Comparison of ENCODE assay signal across 21 cellular contexts in the genomic region with DNA sequence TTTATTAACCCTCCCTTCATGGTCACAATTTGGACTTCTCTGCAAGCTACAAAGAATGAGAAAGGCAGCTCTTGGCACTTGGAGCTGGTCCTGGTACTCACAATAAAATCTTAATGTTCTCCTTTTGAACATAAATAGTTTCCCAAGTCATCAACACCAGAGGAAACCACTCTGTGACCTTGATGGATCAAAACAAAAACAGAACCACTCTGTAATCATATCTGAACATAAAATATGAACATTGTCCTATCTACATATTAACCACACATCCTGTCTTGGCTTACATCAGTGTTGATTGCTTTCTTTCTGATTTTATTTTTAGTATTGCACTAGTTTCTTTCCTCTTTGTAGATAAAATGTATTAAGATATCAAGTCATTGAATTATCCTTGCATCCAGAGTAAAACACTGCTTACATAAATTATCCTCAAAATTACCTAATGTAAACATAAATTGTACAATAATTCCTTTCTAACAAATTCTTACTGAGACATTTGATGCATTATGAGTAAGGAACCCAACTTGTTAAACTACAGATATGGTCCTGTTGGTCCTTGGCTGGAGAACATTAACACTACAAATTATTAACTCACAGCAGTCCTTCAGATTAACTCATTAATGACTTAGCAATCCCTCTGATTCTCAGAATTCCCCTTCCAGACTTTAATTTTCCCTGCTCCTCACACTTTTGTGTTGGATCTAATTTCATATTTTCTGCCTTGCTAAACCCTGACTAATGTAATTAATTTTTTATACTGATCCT.
DNase-seq lines count a peak whose midpoint lies in the region; ATAC-seq, FAIRE-seq and TF ChIP-seq lines count a peak whose summit lies in the region.
"Had no signal": no experiment of that assay in that cellular context is flagged by ENCODE, and none has a peak within 500 bp of the region (broad histone marks: within the 10 kb centered on the region; RNA-seq: fewer than 3 reads in every experiment).

No MANE protein-coding gene starts in this region.

- no peak overlapping the region for H2AFZ ChIP-seq in HepG2 (ENCODE audit: low read length)

- H3K27ac ChIP-seq in right lobe of liver (no peak overlapping the region), HepG2 (ENCODE audit: extremely low read length, insufficient read depth, low read length) (no peak overlapping the region), heart left ventricle (no peak overlapping the region)
- H3K27ac ChIP-seq: 22Rv1 had no signal

- ATAC-seq in right lobe of liver (peak in 3 of 4 donors; percentile 36 to 73 (median 46)), HepG2 (no peak), heart left ventricle (no peak), GM21526 (IDR thresholded peaks at IDR 0.05; ENCODE audit: low FRiP score, unreplicated experiment) (no peak)

- TF ChIP-seq EP300 in HepG2 (IDR thresholded peaks at IDR 0.05; ENCODE audit: low read depth in 2 of 2, low read length in 2 of 2) (no peak), HepG2 (CRISPR knock-in tag; IDR thresholded peaks at IDR 0.05; ENCODE audit: borderline replicate concordance) (no peak)

- in situ Hi-C loops in HepG2 (cut with HindIII; ENCODE audit: extremely low pct_ligation_motif_present, low pct_unique_long_range_greater_than_20kb), result no loop called here

- H3K36me3 ChIP-seq in right lobe of liver (no peaks in the 10 kb centered on the region), HepG2 (replicated peaks in 1 of 2; ENCODE audit: control insufficient read depth in 1 of 2, insufficient read depth in 2 of 2, low read length in 2 of 2) (no peaks in the 10 kb centered on the region), heart left ventricle (no peaks in the 10 kb centered on the region)
- H3K36me3 ChIP-seq: HAP-1 had no signal

- no peak overlapping the region for H3K9ac ChIP-seq in HepG2 (ENCODE audit: insufficient read depth, low read depth, low read length)

- no peaks in the 10 kb centered on the region for H3K4me1 ChIP-seq in right lobe of liver
- H3K4me1 ChIP-seq in HepG2 (ENCODE audit: insufficient read depth, low read length), result no peaks in the 10 kb centered on the region
- H3K4me1 ChIP-seq in heart left ventricle, result no peaks in the 10 kb centered on the region
- H3K4me1 ChIP-seq: HAP-1 had no signal

- intact Hi-C loops in right lobe of liver (cut with DNase I) (no loop called here), HepG2 (cut with micrococcal nuclease; ENCODE audit: unreplicated experiment) (no loop called here), heart left ventricle (cut with DNase I) (no loop called here)

- TF ChIP-seq CTCF in right lobe of liver (IDR thresholded peaks at IDR 0.05), result no peak
- TF ChIP-seq CTCF in HepG2 (CRISPR knock-in tag; IDR thresholded peaks at IDR 0.05), result no peak
- TF ChIP-seq CTCF in heart left ventricle (IDR thresholded peaks at IDR 0.05), result no peak

- CTCF ChIA-PET in HepG2 (lab: Yijun Ruan, JAX; ENCODE audit: low intra/inter-chr PET ratio, low total read pairs), result no interaction called here

- TF ChIP-seq RAD21 in HepG2 (CRISPR knock-in tag; IDR thresholded peaks at IDR 0.05), result no peak

- H3K4me3 ChIP-seq in right lobe of liver (no peak overlapping the region), HepG2 (replicated peaks in 1 of 3; ENCODE audit: insufficient read depth in 1 of 3, low read depth in 2 of 3, low read length in 3 of 3) (no peak overlapping the region), heart left ventricle (no peak overlapping the region)
- H3K4me3 ChIP-seq: HAP-1 had no signal

- POLR2A ChIA-PET in HepG2 (lab: Yijun Ruan, JAX), result no interaction called here

- DNase-seq in right lobe of liver, result no peak
- no peak for DNase-seq in HepG2 (ENCODE audit: low spot score)
- DNase-seq in amniotic epithelial cell (ENCODE audit: low read depth), result peak; percentile 77
- DNase-seq in glomerular visceral epithelial cell (ENCODE audit: extremely low spot score), result peak; percentile 8
- DNase-seq in heart left ventricle, result no peak
- no peak for DNase-seq in NK-92 (lab: John Stamatoyannopoulos, UW; ENCODE audit: unreplicated experiment)
- no peak for DNase-seq in EL
- DNase-seq: AML-193; C1 segment of cervical spinal cord; CD4-positive, alpha-beta T cell; COR-L47; DMS153; DMS79 treated with DMSO at 0.1 percent for 48 hours; GDM1 had no signal

- no peaks in the 10 kb centered on the region for H3K27me3 ChIP-seq in right lobe of liver
- no peaks in the 10 kb centered on the region for H3K27me3 ChIP-seq in HepG2 (ENCODE audit: control insufficient read depth in 1 of 2, insufficient read depth in 2 of 2, low read length in 2 of 2)
- H3K27me3 ChIP-seq in heart left ventricle, result no peaks in the 10 kb centered on the region

- FAIRE-seq in HepG2 (lab: Jason Lieb, UNC), result no peak
- FAIRE-seq: D721Med, GM12892, H1, HTR-8/SVneo had no signal

- H4K20me1 ChIP-seq in HepG2 (ENCODE audit: insufficient read depth, low read length), result no peaks in the 10 kb centered on the region

- H3K9me3 ChIP-seq in right lobe of liver (no peaks in the 10 kb centered on the region), HepG2 (ENCODE audit: low read length) (peaks cover 4% of the 10 kb centered on the region; the same call in 1 of the 2 replicates), heart left ventricle (peaks cover 0 to 8% (median 0%) of the 10 kb centered on the region in 12 donors)
- H3K9me3 ChIP-seq: HAP-1 had no signal

- TF ChIP-seq POLR2A in right lobe of liver (IDR thresholded peaks at IDR 0.05) (no peak), HepG2 (IDR thresholded peaks at IDR 0.05; ENCODE audit: insufficient read depth in 1 of 2, low read depth in 2 of 2, low read length in 2 of 2) (no peak), heart left ventricle (IDR thresholded peaks at IDR 0.05) (no peak)

- H3K79me2 ChIP-seq in HepG2 (ENCODE audit: insufficient read depth, low read length), result no peaks in the 10 kb centered on the region

- no peak overlapping the region for H3K4me2 ChIP-seq in HepG2 (ENCODE audit: low read depth, low read length)

- BruUV-seq in HepG2 (replicated peaks; lab: Mats Ljungman, UMichigan), result no TSS peak

TF ChIP-seq in HepG2, 621 proteins besides CTCF, POLR2A, EP300 and RAD21:
- TF ChIP-seq, protein P1, sequence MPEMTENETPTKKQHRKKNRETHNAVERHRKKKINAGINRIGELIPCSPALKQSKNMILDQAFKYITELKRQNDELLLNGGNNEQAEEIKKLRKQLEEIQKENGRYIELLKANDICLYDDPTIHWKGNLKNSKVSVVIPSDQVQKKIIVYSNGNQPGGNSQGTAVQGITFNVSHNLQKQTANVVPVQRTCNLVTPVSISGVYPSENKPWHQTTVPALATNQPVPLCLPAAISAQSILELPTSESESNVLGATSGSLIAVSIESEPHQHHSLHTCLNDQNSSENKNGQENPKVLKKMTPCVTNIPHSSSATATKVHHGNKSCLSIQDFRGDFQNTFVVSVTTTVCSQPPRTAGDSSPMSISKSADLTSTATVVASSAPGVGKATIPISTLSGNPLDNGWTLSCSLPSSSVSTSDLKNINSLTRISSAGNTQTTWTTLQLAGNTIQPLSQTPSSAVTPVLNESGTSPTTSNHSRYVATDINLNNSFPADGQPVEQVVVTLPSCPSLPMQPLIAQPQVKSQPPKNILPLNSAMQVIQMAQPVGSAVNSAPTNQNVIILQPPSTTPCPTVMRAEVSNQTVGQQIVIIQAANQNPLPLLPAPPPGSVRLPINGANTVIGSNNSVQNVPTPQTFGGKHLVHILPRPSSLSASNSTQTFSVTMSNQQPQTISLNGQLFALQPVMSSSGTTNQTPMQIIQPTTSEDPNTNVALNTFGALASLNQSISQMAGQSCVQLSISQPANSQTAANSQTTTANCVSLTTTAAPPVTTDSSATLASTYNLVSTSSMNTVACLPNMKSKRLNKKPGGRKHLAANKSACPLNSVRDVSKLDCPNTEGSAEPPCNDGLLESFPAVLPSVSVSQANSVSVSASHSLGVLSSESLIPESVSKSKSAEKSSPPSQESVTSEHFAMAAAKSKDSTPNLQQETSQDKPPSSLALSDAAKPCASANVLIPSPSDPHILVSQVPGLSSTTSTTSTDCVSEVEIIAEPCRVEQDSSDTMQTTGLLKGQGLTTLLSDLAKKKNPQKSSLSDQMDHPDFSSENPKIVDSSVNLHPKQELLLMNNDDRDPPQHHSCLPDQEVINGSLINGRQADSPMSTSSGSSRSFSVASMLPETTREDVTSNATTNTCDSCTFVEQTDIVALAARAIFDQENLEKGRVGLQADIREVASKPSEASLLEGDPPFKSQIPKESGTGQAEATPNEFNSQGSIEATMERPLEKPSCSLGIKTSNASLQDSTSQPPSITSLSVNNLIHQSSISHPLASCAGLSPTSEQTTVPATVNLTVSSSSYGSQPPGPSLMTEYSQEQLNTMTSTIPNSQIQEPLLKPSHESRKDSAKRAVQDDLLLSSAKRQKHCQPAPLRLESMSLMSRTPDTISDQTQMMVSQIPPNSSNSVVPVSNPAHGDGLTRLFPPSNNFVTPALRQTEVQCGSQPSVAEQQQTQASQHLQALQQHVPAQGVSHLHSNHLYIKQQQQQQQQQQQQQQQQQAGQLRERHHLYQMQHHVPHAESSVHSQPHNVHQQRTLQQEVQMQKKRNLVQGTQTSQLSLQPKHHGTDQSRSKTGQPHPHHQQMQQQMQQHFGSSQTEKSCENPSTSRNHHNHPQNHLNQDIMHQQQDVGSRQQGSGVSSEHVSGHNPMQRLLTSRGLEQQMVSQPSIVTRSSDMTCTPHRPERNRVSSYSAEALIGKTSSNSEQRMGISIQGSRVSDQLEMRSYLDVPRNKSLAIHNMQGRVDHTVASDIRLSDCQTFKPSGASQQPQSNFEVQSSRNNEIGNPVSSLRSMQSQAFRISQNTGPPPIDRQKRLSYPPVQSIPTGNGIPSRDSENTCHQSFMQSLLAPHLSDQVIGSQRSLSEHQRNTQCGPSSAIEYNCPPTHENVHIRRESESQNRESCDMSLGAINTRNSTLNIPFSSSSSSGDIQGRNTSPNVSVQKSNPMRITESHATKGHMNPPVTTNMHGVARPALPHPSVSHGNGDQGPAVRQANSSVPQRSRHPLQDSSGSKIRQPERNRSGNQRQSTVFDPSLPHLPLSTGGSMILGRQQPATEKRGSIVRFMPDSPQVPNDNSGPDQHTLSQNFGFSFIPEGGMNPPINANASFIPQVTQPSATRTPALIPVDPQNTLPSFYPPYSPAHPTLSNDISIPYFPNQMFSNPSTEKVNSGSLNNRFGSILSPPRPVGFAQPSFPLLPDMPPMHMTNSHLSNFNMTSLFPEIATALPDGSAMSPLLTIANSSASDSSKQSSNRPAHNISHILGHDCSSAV (CRISPR knock-in tag; IDR thresholded peaks at IDR 0.05; ENCODE audit: borderline replicate concordance), result no peak

Comparison
In these comparisons a context has a peak if more than half of its experiments do, and no peak if none do; other contexts are left out.
1. ATAC-seq: peak in right lobe of liver (3 of 4); none in HepG2 (single experiment), heart left ventricle (0 of 4) and GM21526 (single experiment).
2. DNase-seq: peak in amniotic epithelial cell (single experiment) and glomerular visceral epithelial cell (single experiment); none in right lobe of liver (0 of 3), HepG2 (single experiment), heart left ventricle (0 of 5), NK-92 (single experiment) and EL (single experiment).